Comparison of ENCODE assay signal across 25 cellular contexts in the genomic region with DNA sequence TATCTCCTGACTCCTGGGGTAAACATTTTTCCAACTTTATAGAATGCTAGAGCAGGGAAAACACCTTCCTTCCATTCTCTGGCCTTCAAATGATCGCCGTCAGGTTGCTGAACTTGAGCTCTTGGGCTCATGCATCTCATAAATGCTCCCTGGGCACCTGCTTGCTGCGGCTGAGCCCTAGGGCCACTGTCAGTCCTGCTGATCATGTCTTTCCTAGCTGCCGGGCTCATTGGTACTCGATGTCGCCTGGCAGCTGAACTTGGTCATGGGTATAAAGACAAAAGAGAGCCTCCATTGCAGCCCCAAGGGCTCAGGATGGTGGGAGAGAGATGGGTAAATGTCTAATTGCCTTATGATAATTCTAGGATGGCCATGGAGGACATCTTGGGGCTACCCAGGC.
DNase-seq lines count a peak whose midpoint lies in the region; ATAC-seq and TF ChIP-seq lines count a peak whose summit lies in the region.
"Had no signal": no experiment of that assay in that cellular context is flagged by ENCODE, and none has a peak within 500 bp of the region (broad histone marks: within the 10 kb centered on the region; RNA-seq: fewer than 3 reads in every experiment).

No MANE protein-coding gene starts in this region.

- H3K4me3 Mint-ChIP-seq in activated T-helper 2 cell treated with anti-CD3 and anti-CD28 coated beads, Interferon-gamma antibody, Interleukin-2, Interleukin-4, amounts not matched to agents 10 μg/mL and 5 μg/mL and 100 μg/mL, durations not matched to agents 14 hours and 24 hours and 36 hours (ENCODE audit: low read depth), result no peak overlapping the region
- H3K4me3 Mint-ChIP-seq: memory B cell had no signal

- no peak overlapping the region for H3K4me3 ChIP-seq in heart left ventricle
- H3K4me3 ChIP-seq in mesodermal cell (ENCODE audit: extremely low read depth, insufficient read depth, low read length, poor library complexity, severe bottlenecking), result no peak overlapping the region
- H3K4me3 ChIP-seq in upper lobe of left lung, result no peak overlapping the region
- no peak overlapping the region for H3K4me3 ChIP-seq in OCI-LY7 (ENCODE audit: low read depth, low read length, poor library complexity, severe bottlenecking)
- H3K4me3 ChIP-seq: dorsolateral prefrontal cortex, prostate gland, tibial artery had no signal

- peak overlapping the region; percentile 30 for H3K27ac Mint-ChIP-seq in activated T-helper 2 cell treated with anti-CD3 and anti-CD28 coated beads, Interferon-gamma antibody, Interleukin-2, Interleukin-4, amounts not matched to agents 10 μg/mL and 5 μg/mL and 100 μg/mL, durations not matched to agents 14 hours and 24 hours and 36 hours
- H3K27ac Mint-ChIP-seq: memory B cell had no signal

- H3K27ac ChIP-seq in heart left ventricle (peak overlapping the region; percentile 52 to 96 (median 82)), mesodermal cell (ENCODE audit: low read depth, low read length, severe bottlenecking) (peak overlapping the region; percentile 94), upper lobe of left lung (peak overlapping the region in 3 of 4 donors; percentile 48 to 52 (median 52)), OCI-LY7 (ENCODE audit: low read depth, low read length, poor library complexity, severe bottlenecking) (no peak overlapping the region)

- intact Hi-C loops in heart left ventricle (cut with DNase I), result loop anchor here in 4 of 10 donors (5.0 to 10.0 kb wide), 3 partner anchors 38 to 55 kb away; no protein-coding TSS in a partner anchor
- intact Hi-C loops in Right ventricle myocardium superior (cut with DNase I), result no loop called here
- intact Hi-C loops in activated T-helper 2 cell treated with anti-CD3 and anti-CD28 coated beads, Interferon-gamma antibody, Interleukin-2, Interleukin-4, amounts not matched to agents 10 μg/mL and 5 μg/mL and 100 μg/mL, durations not matched to agents 14 hours and 24 hours and 36 hours (cut with micrococcal nuclease), result no loop called here
- intact Hi-C loops in OCI-LY7 (cut with micrococcal nuclease; ENCODE audit: unreplicated experiment), result no loop called here

- H3K36me3 ChIP-seq in heart left ventricle (no peaks in the 10 kb centered on the region), mesodermal cell (ENCODE audit: control insufficient read depth, insufficient read depth, low read length) (no peaks in the 10 kb centered on the region), upper lobe of left lung (no peaks in the 10 kb centered on the region), OCI-LY7 (ENCODE audit: insufficient read depth, low read length) (no peaks in the 10 kb centered on the region)
- H3K36me3 ChIP-seq: BE2C, prostate gland, tibial artery had no signal

- peaks cover 12% of the 10 kb centered on the region for H3K4me1 Mint-ChIP-seq in activated T-helper 2 cell treated with anti-CD3 and anti-CD28 coated beads, Interferon-gamma antibody, Interleukin-2, Interleukin-4, amounts not matched to agents 10 μg/mL and 5 μg/mL and 100 μg/mL, durations not matched to agents 14 hours and 24 hours and 36 hours (ENCODE audit: low read depth)
- H3K4me1 Mint-ChIP-seq: memory B cell had no signal

- no peak overlapping the region for H3K4me2 ChIP-seq in OCI-LY7 (ENCODE audit: low read length)

- no peak overlapping the region for H2AFZ ChIP-seq in OCI-LY7 (ENCODE audit: low read length)

- TF ChIP-seq POLR2A in heart left ventricle (IDR thresholded peaks at IDR 0.05) (no peak), upper lobe of left lung (IDR thresholded peaks at IDR 0.05) (no peak)

- 97 to 99% (median 98%) methylated on average over 6 of the region's 6 CpGs for WGBS in heart left ventricle, 4 donors
- 98 to 99% methylated on average over 6 of the region's 6 CpGs for WGBS in mesodermal cell (ENCODE audit: insufficient coverage in 2 of 2), 2 experiments
- WGBS in upper lobe of left lung, 2 donors, result 95 to 96% methylated on average over 6 of the region's 6 CpGs

- DNase-seq in heart left ventricle, result no peak
- DNase-seq in Right ventricle myocardium superior, result no peak
- no peak for DNase-seq in activated T-helper 2 cell treated with anti-CD3 and anti-CD28 coated beads, Interferon-gamma antibody, Interleukin-2, Interleukin-4, amounts not matched to agents 10 μg/mL and 5 μg/mL and 100 μg/mL, durations not matched to agents 14 hours and 24 hours and 36 hours (ENCODE audit: low spot score)
- DNase-seq in upper lobe of left lung, result no peak
- DNase-seq in NCI-H1694 treated with DMSO at 0.1 percent for 48 hours (lab: John Stamatoyannopoulos, UW), result no peak
- DNase-seq in OCI-LY7 (ENCODE audit: low spot score), result no peak
- DNase-seq: activated CD4-positive, alpha-beta T cell treated with anti-CD3 and anti-CD28 coated beads, Interleukin-2, amount 50 U/mL, for 1 hour; activated effector memory CD4-positive, alpha-beta T cell treated with Interleukin-2 at 50 U/mL for 16 hours; BE2C; cerebellar nuclear complex; DMS79; GDM1; kidney; NCI-H1048; NCI-H1930; NCI-H524 treated with DMSO at 0.1 percent for 48 hours; PC-3; SHP77; stimulated activated naive CD8-positive, alpha-beta T cell treated with anti-CD3 and anti-CD28 coated beads, Interleukin-15, Interleukin-2, amounts not matched to agents 100 U/mL and 50 U/mL, for 24 hours; tibial artery had no signal

- POLR2A ChIA-PET in OCI-LY7 (lab: Charles Lee), result no interaction called here

- no peaks in the 10 kb centered on the region for H3K9me2 ChIP-seq in OCI-LY7 (ENCODE audit: insufficient read depth, low read length)

- H4K20me1 ChIP-seq in OCI-LY7 (ENCODE audit: insufficient read depth, low read length), result no peaks in the 10 kb centered on the region; the same call in 1 of the 2 replicates

- no peaks in the 10 kb centered on the region for H3K36me3 Mint-ChIP-seq in activated T-helper 2 cell treated with anti-CD3 and anti-CD28 coated beads, Interferon-gamma antibody, Interleukin-2, Interleukin-4, amounts not matched to agents 10 μg/mL and 5 μg/mL and 100 μg/mL, durations not matched to agents 14 hours and 24 hours and 36 hours (ENCODE audit: low read depth)
- H3K36me3 Mint-ChIP-seq: memory B cell had no signal

- no peak for TF ChIP-seq EP300 in upper lobe of left lung (IDR thresholded peaks at IDR 0.05)

- ATAC-seq in heart left ventricle (no peak), Right ventricle myocardium superior (ENCODE audit: poor library complexity) (no peak), upper lobe of left lung (ENCODE audit: low FRiP score in 2 of 2) (no peak), GM21786 (IDR thresholded peaks at IDR 0.05; ENCODE audit: unreplicated experiment) (no peak)
- ATAC-seq: PC-3; stimulated activated naive CD8-positive, alpha-beta T cell treated with anti-CD3 and anti-CD28 coated beads, Interleukin-15, Interleukin-2, amounts not matched to agents 100 U/mL and 50 U/mL, for 24 hours had no signal

- CTCF ChIA-PET in OCI-LY7 (lab: Charles Lee; ENCODE audit: unreplicated experiment), result no interaction called here

- TF ChIP-seq CTCF in heart left ventricle (IDR thresholded peaks at IDR 0.05) (no peak), upper lobe of left lung (IDR thresholded peaks at IDR 0.05) (no peak), OCI-LY7 (conservative IDR thresholded peaks at IDR 0.05; ENCODE audit: low read length) (no peak)

- no peaks in the 10 kb centered on the region for H3K79me2 ChIP-seq in OCI-LY7 (ENCODE audit: insufficient read depth, low read depth, low read length)

- no peaks in the 10 kb centered on the region for H3K27me3 ChIP-seq in heart left ventricle
- no peaks in the 10 kb centered on the region for H3K27me3 ChIP-seq in upper lobe of left lung
- H3K27me3 ChIP-seq: BE2C, dorsolateral prefrontal cortex, tibial artery had no signal

- H3K9me3 Mint-ChIP-seq in activated T-helper 2 cell treated with anti-CD3 and anti-CD28 coated beads, Interferon-gamma antibody, Interleukin-2, Interleukin-4, amounts not matched to agents 10 μg/mL and 5 μg/mL and 100 μg/mL, durations not matched to agents 14 hours and 24 hours and 36 hours, result no peaks in the 10 kb centered on the region
- H3K9me3 Mint-ChIP-seq: memory B cell had no signal

- no peaks in the 10 kb centered on the region for H3K9me3 ChIP-seq in heart left ventricle
- no peaks in the 10 kb centered on the region for H3K9me3 ChIP-seq in mesodermal cell (ENCODE audit: control insufficient read depth, low read length)
- no peaks in the 10 kb centered on the region for H3K9me3 ChIP-seq in upper lobe of left lung
- no peaks in the 10 kb centered on the region for H3K9me3 ChIP-seq in OCI-LY7 (ENCODE audit: low read length)
- H3K9me3 ChIP-seq: BE2C, prostate gland, tibial artery had no signal

- BruUV-seq in OCI-LY7 (replicated peaks; lab: Mats Ljungman, UMichigan), result no TSS peak

- H3K27me3 Mint-ChIP-seq in activated T-helper 2 cell treated with anti-CD3 and anti-CD28 coated beads, Interferon-gamma antibody, Interleukin-2, Interleukin-4, amounts not matched to agents 10 μg/mL and 5 μg/mL and 100 μg/mL, durations not matched to agents 14 hours and 24 hours and 36 hours (ENCODE audit: low read depth), result peaks cover 2% of the 10 kb centered on the region

- H3K4me1 ChIP-seq in heart left ventricle (peaks cover 7 to 91% (median 76%) of the 10 kb centered on the region in 12 donors), mesodermal cell (ENCODE audit: control insufficient read depth, insufficient read depth, low read length, poor library complexity, severe bottlenecking) (peaks cover 60% of the 10 kb centered on the region), upper lobe of left lung (peaks cover 25 to 65% (median 41%) of the 10 kb centered on the region in 4 donors), OCI-LY7 (ENCODE audit: insufficient read depth, low read length, poor library complexity, severe bottlenecking) (no peaks in the 10 kb centered on the region)
